2 cellular contexts compared by ENCODE assay signal in genomic region chr10:454860-455259, GRCh38.
TF ChIP-seq lines count a peak whose summit lies in the region.

No MANE protein-coding gene starts in this region.

TF ChIP-seq in Ishikawa, 13 proteins besides CTCF, POLR2A, EP300 and RAD21 (continued from another document):
- no peak for TF ChIP-seq USF1 (IDR thresholded peaks at IDR 0.05)
- no peak for TF ChIP-seq CREB1 (IDR thresholded peaks at IDR 0.05; ENCODE audit: low read depth)
- no peak for TF ChIP-seq CEBPB (IDR thresholded peaks at IDR 0.05)
- TF ChIP-seq TAF1 (IDR thresholded peaks at IDR 0.05; ENCODE audit: low read depth): no peak
TF ChIP-seq in Ishikawa: peak in this region for 2.

TF ChIP-seq in GM23338, 12 proteins besides CTCF, POLR2A, EP300 and RAD21 (continued from another document):
- no peak for TF ChIP-seq REST (IDR thresholded peaks at IDR 0.05; ENCODE audit: unreplicated experiment)
- no peak for TF ChIP-seq ETS1 (IDR thresholded peaks at IDR 0.05)
- no peak for TF ChIP-seq ZNF331 (CRISPR knock-in tag; IDR thresholded peaks at IDR 0.05; ENCODE audit: low read depth)
- no peak for TF ChIP-seq EZH2phosphoT487 (IDR thresholded peaks at IDR 0.05; ENCODE audit: unreplicated experiment)
- TF ChIP-seq NANOG (IDR thresholded peaks at IDR 0.05; ENCODE audit: borderline replicate concordance): no peak
- no peak for TF ChIP-seq CREB1 (CRISPR knock-in tag; IDR thresholded peaks at IDR 0.05; ENCODE audit: low read depth)
- no peak for TF ChIP-seq POLR2AphosphoS5 (IDR thresholded peaks at IDR 0.05; ENCODE audit: low read depth)
